In the genomic region with DNA sequence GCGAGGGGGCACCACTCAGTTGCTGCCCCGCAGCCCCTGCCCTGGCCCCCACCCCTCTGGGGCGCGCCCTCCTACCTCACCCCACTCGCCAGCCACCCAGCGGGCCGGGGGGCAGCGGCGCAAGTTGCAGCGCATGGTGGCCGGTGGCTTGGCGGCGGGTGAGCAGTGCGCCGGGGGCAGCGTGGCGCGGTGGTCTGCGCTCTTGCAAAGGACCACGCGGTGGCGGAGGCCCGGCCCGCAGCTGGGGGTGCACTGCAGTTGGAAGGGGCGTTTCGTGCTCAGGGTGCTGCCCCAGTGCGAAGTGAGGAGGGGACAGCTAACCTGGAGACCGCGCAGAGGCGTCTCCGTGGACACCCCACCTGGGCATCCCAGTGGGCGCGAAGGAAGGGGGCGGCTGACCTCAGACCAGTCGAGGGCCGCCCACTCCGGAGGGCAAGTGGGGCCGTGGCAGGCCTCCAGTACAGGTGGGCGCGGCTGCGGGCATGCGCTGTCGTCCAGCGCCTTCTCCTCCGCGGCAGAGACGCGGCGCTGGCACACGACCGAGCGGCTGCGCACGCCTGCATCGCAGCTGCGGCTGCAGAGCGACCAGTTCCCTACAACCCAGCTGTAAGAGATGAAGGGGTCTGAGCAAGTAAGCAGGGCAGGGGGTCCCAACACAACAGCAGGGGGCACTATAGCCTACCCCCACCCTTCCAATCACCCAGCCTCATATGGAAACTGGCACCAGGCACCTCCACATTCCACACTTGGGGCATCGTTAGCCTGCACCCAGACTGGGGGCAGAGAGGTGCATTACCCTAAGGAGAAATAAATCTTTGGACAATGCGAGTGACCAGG, we compare ENCODE assay signal across 22 cellular contexts. TPM values are rescaled to one million over a fixed set of nuclear protein-coding genes. Genes with fewer than 3 reads are reported as not detected.
"Had no signal": no experiment of that assay in that cellular context is flagged by ENCODE, and none has a peak within 500 bp of the region (broad histone marks: within the 10 kb centered on the region; RNA-seq: fewer than 3 reads in every experiment).

No MANE protein-coding gene starts in this region.

- H3K9me3 ChIP-seq: esophagus squamous epithelium, gastrocnemius medialis, left ventricle myocardium inferior, pancreas, psoas muscle, right atrium auricular region, upper lobe of left lung had no signal

- H3K27ac ChIP-seq: esophagus squamous epithelium, gastrocnemius medialis, left ventricle myocardium inferior, pancreas, psoas muscle, right atrium auricular region, upper lobe of left lung had no signal

- H3K27me3 ChIP-seq: pancreas, right atrium auricular region, upper lobe of left lung had no signal

- H3K4me1 Mint-ChIP-seq: endodermal cell, mesothelial cell of epicardium, natural killer cell had no signal

- DNase-seq: cortex of kidney; esophagus squamous epithelium; gastrocnemius medialis; hippocampal formation; mammary epithelial cell; natural killer cell; psoas muscle; stimulated activated naive B cell treated with anti-CD40 and anti-IgM and Interleukin-4, amounts not matched to agents 10 μg/mL and 1 μg/mL and 100 μg/mL, for 72 hours had no signal

- H3K4me3 ChIP-seq: esophagus squamous epithelium, gastrocnemius medialis, left ventricle myocardium inferior, pancreas, psoas muscle, right atrium auricular region, upper lobe of left lung had no signal

- H3K4me1 ChIP-seq: gastrocnemius medialis, pancreas, psoas muscle had no signal

- ATAC-seq: gastrocnemius medialis, psoas muscle had no signal

- H3K36me3 ChIP-seq: gastrocnemius medialis, pancreas had no signal

- H3K9me3 Mint-ChIP-seq: activated CD4-positive, alpha-beta memory T cell treated with anti-CD3 and anti-CD28 coated beads, Interleukin-2, amount 10 ng/mL, durations not matched to agents 7 days and 5 days; activated CD4-positive, alpha-beta T cell treated with anti-CD3 and anti-CD28 coated beads, Interleukin-2, amount 10 ng/mL, durations not matched to agents 24 days and 14 days; activated naive CD4-positive, alpha-beta T cell treated with anti-CD3 and anti-CD28 coated beads for 36 hours; activated T-cell treated with anti-CD3 and anti-CD28 coated beads, Interleukin-2, amount 50 U/mL, for 72 hours; endodermal cell; mesothelial cell of epicardium; natural killer cell; stimulated activated naive B cell treated with anti-CD40 and anti-IgM and Interleukin-4, amounts not matched to agents 10 μg/mL and 1 μg/mL and 100 μg/mL, for 72 hours had no signal

- FAIRE-seq: pancreas had no signal

- H3K27ac Mint-ChIP-seq: activated CD4-positive, alpha-beta memory T cell treated with anti-CD3 and anti-CD28 coated beads, Interleukin-2, amount 10 ng/mL, durations not matched to agents 7 days and 5 days; activated CD4-positive, alpha-beta T cell treated with anti-CD3 and anti-CD28 coated beads, Interleukin-2, amount 10 ng/mL, durations not matched to agents 24 days and 14 days; activated naive CD4-positive, alpha-beta T cell treated with anti-CD3 and anti-CD28 coated beads for 36 hours; activated T-cell treated with anti-CD3 and anti-CD28 coated beads, Interleukin-2, amount 50 U/mL, for 72 hours; endodermal cell; mesothelial cell of epicardium; natural killer cell; stimulated activated naive B cell treated with anti-CD40 and anti-IgM and Interleukin-4, amounts not matched to agents 10 μg/mL and 1 μg/mL and 100 μg/mL, for 72 hours; T-helper 17 cell had no signal

- H3K4me3 Mint-ChIP-seq: activated CD4-positive, alpha-beta memory T cell treated with anti-CD3 and anti-CD28 coated beads, Interleukin-2, amount 10 ng/mL, durations not matched to agents 7 days and 5 days; activated CD4-positive, alpha-beta T cell treated with anti-CD3 and anti-CD28 coated beads, Interleukin-2, amount 10 ng/mL, durations not matched to agents 24 days and 14 days; activated naive CD4-positive, alpha-beta T cell treated with anti-CD3 and anti-CD28 coated beads for 36 hours; activated T-cell treated with anti-CD3 and anti-CD28 coated beads, Interleukin-2, amount 50 U/mL, for 72 hours; endodermal cell; mesothelial cell of epicardium; natural killer cell; stimulated activated naive B cell treated with anti-CD40 and anti-IgM and Interleukin-4, amounts not matched to agents 10 μg/mL and 1 μg/mL and 100 μg/mL, for 72 hours; T-helper 17 cell had no signal

- H3K27me3 Mint-ChIP-seq: activated CD4-positive, alpha-beta memory T cell treated with anti-CD3 and anti-CD28 coated beads, Interleukin-2, amount 10 ng/mL, durations not matched to agents 7 days and 5 days; activated CD4-positive, alpha-beta T cell treated with anti-CD3 and anti-CD28 coated beads, Interleukin-2, amount 10 ng/mL, durations not matched to agents 24 days and 14 days; T-helper 17 cell had no signal

RNA-seq across cellular contexts. Expression of gene ADAMTS10, which starts 25.2 kb away (rescaled TPM):
- polyA plus RNA-seq: mammary epithelial cell had no signal

RNA-seq across cellular contexts. Expression of gene NFILZ, which starts 45.2 kb away (rescaled TPM):
- total RNA-seq: activated CD4-positive, alpha-beta memory T cell treated with anti-CD3 and anti-CD28 coated beads, Interleukin-2, amount 10 ng/mL, durations not matched to agents 7 days and 5 days; activated CD4-positive, alpha-beta T cell treated with anti-CD3 and anti-CD28 coated beads, Interleukin-2, amount 10 ng/mL, durations not matched to agents 24 days and 14 days; activated naive CD4-positive, alpha-beta T cell treated with anti-CD3 and anti-CD28 coated beads for 36 hours; activated T-cell treated with anti-CD3 and anti-CD28 coated beads, Interleukin-2, amount 50 U/mL, for 72 hours; cerebellum; endodermal cell; esophagus squamous epithelium; gastrocnemius medialis; left ventricle myocardium inferior; mammary epithelial cell; mesothelial cell of epicardium; natural killer cell; pancreas; psoas muscle; right atrium auricular region; skeletal muscle tissue; T-helper 17 cell; upper lobe of left lung had no signal
- polyA plus RNA-seq: mammary epithelial cell, pancreas, psoas muscle, thymus had no signal
